In the genomic region with DNA sequence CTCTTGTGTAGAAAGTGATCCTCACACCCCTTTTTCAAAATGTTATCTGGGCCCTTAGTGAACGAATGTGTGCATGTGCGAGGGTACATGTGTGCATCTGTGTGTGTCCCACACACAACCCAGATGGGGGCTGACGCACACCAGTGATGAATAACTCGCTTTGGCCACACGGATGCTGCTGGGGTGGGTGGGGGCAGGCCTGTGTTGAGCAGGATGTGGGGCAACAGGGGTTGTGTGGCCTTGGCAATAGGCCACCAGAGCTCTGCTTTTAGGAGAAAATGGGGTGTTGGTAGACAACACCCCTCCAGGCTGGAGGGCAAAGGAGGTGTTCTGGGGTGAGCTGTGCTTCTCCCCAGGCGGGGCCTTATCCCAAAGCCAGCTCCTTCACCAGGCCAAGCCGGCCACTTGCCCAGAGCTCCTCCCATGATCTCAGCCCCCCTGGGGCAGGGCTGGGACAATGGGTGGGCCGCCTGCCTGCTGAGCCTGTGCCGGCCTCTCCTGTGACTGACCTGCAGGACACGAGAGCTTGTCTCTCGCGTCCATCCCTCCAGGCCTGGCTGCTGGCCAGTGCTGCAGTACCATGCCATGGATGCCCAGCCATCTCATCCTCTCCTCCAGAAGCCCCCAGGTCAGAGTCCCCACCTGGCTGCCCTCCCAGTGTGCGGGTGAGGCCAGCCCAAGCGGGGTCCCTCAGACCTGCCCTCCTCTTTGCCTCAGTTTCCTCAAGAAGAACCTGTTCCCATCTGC, we compare ENCODE assay signal across 8 cellular contexts. TPM values are rescaled to one million over a fixed set of nuclear protein-coding genes. Genes with fewer than 3 reads are reported as not detected.
A peak's percentile ranks its signal among the peaks of the same experiment; 100 is the strongest.
DNase-seq lines count a peak whose midpoint lies in the region; ATAC-seq, FAIRE-seq and TF ChIP-seq lines count a peak whose summit lies in the region.

No MANE protein-coding gene starts in this region.

- H3K9me2 ChIP-seq in HCT116 (ENCODE audit: insufficient read depth): no peaks in the 10 kb centered on the region

- H3K4me3 ChIP-seq in HCT116 (replicated peaks in 1 of 2; ENCODE audit: low read depth in 1 of 2, low read length in 2 of 2) (peak overlapping the region; percentile 85 to 92), iPS-11a (ENCODE audit: low read depth, low read length) (peak overlapping the region; percentile 57), kidney (ENCODE audit: low read length in 2 of 2) (peak overlapping the region in 1 of 2 donors; percentile 60)

- TF ChIP-seq CTCF in HCT116 (IDR thresholded peaks at IDR 0.05 in 2 of 3, conservative IDR thresholded peaks at IDR 0.05 in 1 of 3; ENCODE audit: borderline replicate concordance in 1 of 3, insufficient read depth in 1 of 3, low read depth in 2 of 3, low read length in 2 of 3) (no peak), kidney (IDR thresholded peaks at IDR 0.05; ENCODE audit: borderline replicate concordance, extremely low read depth, insufficient read depth) (no peak)

- H3K9me3 ChIP-seq in HCT116 (ENCODE audit: control insufficient read depth in 1 of 2, insufficient read depth in 1 of 2, low read depth in 1 of 2, low read length in 2 of 2) (no peaks in the 10 kb centered on the region), kidney (ENCODE audit: control insufficient read depth in 1 of 2, low read length in 2 of 2) (no peaks in the 10 kb centered on the region)

- H3K4me1 ChIP-seq in HCT116 (ENCODE audit: control insufficient read depth in 1 of 2, insufficient read depth in 2 of 2, low read length in 2 of 2) (peaks cover 8 to 53% of the 10 kb centered on the region in 2 experiments; a peak in 3 of 4 replicates), kidney (ENCODE audit: control insufficient read depth in 1 of 2, insufficient read depth in 1 of 2, low read depth in 1 of 2, low read length in 2 of 2) (peaks cover 0 to 19% of the 10 kb centered on the region in 2 donors)

- H3K4me2 ChIP-seq in HCT116 (ENCODE audit: low read length): peak overlapping the region; percentile 97

- CTCF ChIA-PET in HCT116 (lab: Charles Lee): interaction anchor here (1.2 to 1.9 kb wide), 2 partner anchors 17 to 23 kb away, joined by 3 to 6 read pairs; no protein-coding TSS in a partner anchor

- BruUV-seq in HCT116 (replicated peaks; lab: Mats Ljungman, UMichigan): no TSS peak

- no peak for ATAC-seq in HCT116
- peak; percentile 64 for ATAC-seq in stimulated activated naive CD8-positive, alpha-beta T cell treated with anti-CD3 and anti-CD28 coated beads, Interleukin-15, Interleukin-2, amounts not matched to agents 100 U/mL and 50 U/mL, for 24 hours
- no peak for ATAC-seq in GM18520 (IDR thresholded peaks at IDR 0.05; ENCODE audit: unreplicated experiment)

- H3K36me3 ChIP-seq in HCT116 (ENCODE audit: control insufficient read depth in 1 of 2, insufficient read depth in 2 of 2, low read length in 2 of 2): peaks cover 12 to 15% of the 10 kb centered on the region in 2 experiments; a peak in 3 of 4 replicates
- H3K36me3 ChIP-seq in kidney (ENCODE audit: control insufficient read depth in 1 of 2, insufficient read depth in 2 of 2, low read length in 2 of 2): peaks cover 0 to 4% of the 10 kb centered on the region in 2 donors

- peak overlapping the region; percentile 84 for H3K27ac ChIP-seq in HCT116 (ENCODE audit: low read depth, low read length)
- no peak overlapping the region for H3K27ac ChIP-seq in kidney (ENCODE audit: low read depth in 2 of 2, low read length in 2 of 2)

- intact Hi-C loops in HCT116 (cut with micrococcal nuclease) (no loop called here), kidney (cut with DNase I) (no loop called here)

- H3K79me2 ChIP-seq in HCT116 (ENCODE audit: insufficient read depth, low read length): peaks cover 39% of the 10 kb centered on the region

- H4K20me1 ChIP-seq in HCT116 (ENCODE audit: insufficient read depth): no peaks in the 10 kb centered on the region

- H2AFZ ChIP-seq in HCT116 (ENCODE audit: low read depth, low read length, poor library complexity, severe bottlenecking): no peak overlapping the region

- DNase-seq in HCT116 (ENCODE audit: low read depth, low spot score) (no peak), NCI-H1436 treated with DMSO at 0.1 percent for 48 hours (lab: John Stamatoyannopoulos, UW) (no peak), kidney (no peak)
- peak; percentile 60 for DNase-seq in activated gamma-delta T cell treated with anti-CD3 and anti-CD28 coated beads, Interleukin-2, amount 50 U/mL, for 16 hours (ENCODE audit: low read depth)
- DNase-seq in stimulated activated naive CD8-positive, alpha-beta T cell treated with anti-CD3 and anti-CD28 coated beads, Interleukin-15, Interleukin-2, amounts not matched to agents 100 U/mL and 50 U/mL, for 24 hours: peak; percentile 75
- no peak for DNase-seq in NK-92 treated with Interleukin-12 subunit alpha and Interleukin-12 subunit beta, amount 100 ng/mL, for 24 hours (lab: John Stamatoyannopoulos, UW)

- no peak for TF ChIP-seq POLR2A in HCT116 (IDR thresholded peaks at IDR 0.05; ENCODE audit: borderline replicate concordance, extremely low read depth, insufficient read depth, insufficient read length)

- POLR2A ChIA-PET in HCT116 (lab: Charles Lee): interaction anchor here (0.7 to 2.6 kb wide), 5 partner anchors 10 to 44 kb away, joined by 3 to 8 read pairs (median 4); no protein-coding TSS in a partner anchor

- H3K27me3 ChIP-seq in HCT116 (ENCODE audit: insufficient read depth, low read length): no peaks in the 10 kb centered on the region

- TF ChIP-seq RAD21 in HCT116 (IDR thresholded peaks at IDR 0.05; ENCODE audit: low read depth): no peak

- RAD21 ChIA-PET in HCT116 (lab: Charles Lee; ENCODE audit: low non-redundant PET in 1 of 2, low total read pairs in 2 of 2, uncharacterized antibody in 2 of 2, unreplicated experiment in 2 of 2): no interaction called here

- peak overlapping the region; percentile 89 for H3K9ac ChIP-seq in HCT116 (ENCODE audit: low read length)
- peak overlapping the region in 1 of 2 donors; percentile 41 for H3K9ac ChIP-seq in kidney (ENCODE audit: low read length in 2 of 2)

- FAIRE-seq in kidney (lab: Jason Lieb, UNC): no peak

TF ChIP-seq in HCT116, 20 proteins besides CTCF, POLR2A, EP300 and RAD21:
- no peak for TF ChIP-seq CBX3 (IDR thresholded peaks at IDR 0.05; ENCODE audit: low read depth)
- no peak for TF ChIP-seq ZNF274 (IDR thresholded peaks at IDR 0.05; ENCODE audit: low read depth, low read length)
- no peak for TF ChIP-seq ZFX (IDR thresholded peaks at IDR 0.05)
- TF ChIP-seq YY1 (IDR thresholded peaks at IDR 0.05; ENCODE audit: extremely low read depth, insufficient replicate concordance, low read depth, low read length): no peak
- TF ChIP-seq, protein P1, sequence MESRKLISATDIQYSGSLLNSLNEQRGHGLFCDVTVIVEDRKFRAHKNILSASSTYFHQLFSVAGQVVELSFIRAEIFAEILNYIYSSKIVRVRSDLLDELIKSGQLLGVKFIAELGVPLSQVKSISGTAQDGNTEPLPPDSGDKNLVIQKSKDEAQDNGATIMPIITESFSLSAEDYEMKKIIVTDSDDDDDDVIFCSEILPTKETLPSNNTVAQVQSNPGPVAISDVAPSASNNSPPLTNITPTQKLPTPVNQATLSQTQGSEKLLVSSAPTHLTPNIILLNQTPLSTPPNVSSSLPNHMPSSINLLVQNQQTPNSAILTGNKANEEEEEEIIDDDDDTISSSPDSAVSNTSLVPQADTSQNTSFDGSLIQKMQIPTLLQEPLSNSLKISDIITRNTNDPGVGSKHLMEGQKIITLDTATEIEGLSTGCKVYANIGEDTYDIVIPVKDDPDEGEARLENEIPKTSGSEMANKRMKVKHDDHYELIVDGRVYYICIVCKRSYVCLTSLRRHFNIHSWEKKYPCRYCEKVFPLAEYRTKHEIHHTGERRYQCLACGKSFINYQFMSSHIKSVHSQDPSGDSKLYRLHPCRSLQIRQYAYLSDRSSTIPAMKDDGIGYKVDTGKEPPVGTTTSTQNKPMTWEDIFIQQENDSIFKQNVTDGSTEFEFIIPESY (IDR thresholded peaks at IDR 0.05; ENCODE audit: extremely low read depth, insufficient replicate concordance, low read length): no peak
- no peak for TF ChIP-seq FOSL1 (IDR thresholded peaks at IDR 0.05; ENCODE audit: low read depth)
- TF ChIP-seq JUND (IDR thresholded peaks at IDR 0.05): no peak
- TF ChIP-seq, protein P2, sequence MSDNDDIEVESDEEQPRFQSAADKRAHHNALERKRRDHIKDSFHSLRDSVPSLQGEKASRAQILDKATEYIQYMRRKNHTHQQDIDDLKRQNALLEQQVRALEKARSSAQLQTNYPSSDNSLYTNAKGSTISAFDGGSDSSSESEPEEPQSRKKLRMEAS (IDR thresholded peaks at IDR 0.05): no peak
- no peak for TF ChIP-seq SP1 (IDR thresholded peaks at IDR 0.05; ENCODE audit: low read depth)
- no peak for TF ChIP-seq EGR1 (IDR thresholded peaks at IDR 0.05; ENCODE audit: low read depth)
- TF ChIP-seq, protein P3, sequence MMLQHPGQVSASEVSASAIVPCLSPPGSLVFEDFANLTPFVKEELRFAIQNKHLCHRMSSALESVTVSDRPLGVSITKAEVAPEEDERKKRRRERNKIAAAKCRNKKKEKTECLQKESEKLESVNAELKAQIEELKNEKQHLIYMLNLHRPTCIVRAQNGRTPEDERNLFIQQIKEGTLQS (IDR thresholded peaks at IDR 0.05): no peak
- TF ChIP-seq CEBPB (IDR thresholded peaks at IDR 0.05; ENCODE audit: low read depth): no peak
- no peak for TF ChIP-seq POLR2AphosphoS5 (IDR thresholded peaks at IDR 0.05; ENCODE audit: low read depth, low read length)
- TF ChIP-seq TCF7L2 (IDR thresholded peaks at IDR 0.05; ENCODE audit: borderline replicate concordance, extremely low read depth, insufficient read depth, insufficient read length): no peak
- TF ChIP-seq SIN3A (IDR thresholded peaks at IDR 0.05; ENCODE audit: low read depth): no peak

RNA-seq across cellular contexts. Expression of a gene that starts 1.7 kb away (rescaled TPM):
- total RNA-seq in HCT116 (2021; ENCODE audit: unreplicated experiment): 144 TPM
- polyA plus RNA-seq in HCT116 (2012): 110 and 117 TPM in 2 replicates
- total RNA-seq in kidney: 64.2 TPM
- 56.5 TPM for polyA plus RNA-seq in kidney (ENCODE audit: insufficient read depth, low read depth, low replicate concordance)

RNA-seq across cellular contexts. Expression of a gene that starts 25.2 kb away (rescaled TPM):
- total RNA-seq in HCT116 (2021; ENCODE audit: unreplicated experiment): 39.9 TPM
- polyA plus RNA-seq in HCT116 (2012): 28.9 and 29.4 TPM in 2 replicates
- total RNA-seq in kidney: 5.5 TPM
- 1.6 TPM for polyA plus RNA-seq in kidney (ENCODE audit: insufficient read depth, low read depth, low replicate concordance)

RNA-seq across cellular contexts. Expression of a gene that starts 25.6 kb away (rescaled TPM):
- total RNA-seq in HCT116 (2021; ENCODE audit: unreplicated experiment) (153 TPM), kidney (89.7 TPM)
- polyA plus RNA-seq in HCT116 (2012): 152 and 163 TPM in 2 replicates
- 46.4 TPM for polyA plus RNA-seq in kidney (ENCODE audit: insufficient read depth, low read depth, low replicate concordance)

RNA-seq across cellular contexts. Expression of a gene that starts 37.8 kb away (rescaled TPM):
- total RNA-seq in HCT116 (2021; ENCODE audit: unreplicated experiment) (8.0 TPM), kidney (18.6 TPM)
- polyA plus RNA-seq in HCT116 (2012): 3.3 and 3.7 TPM in 2 replicates
- polyA plus RNA-seq in kidney (ENCODE audit: insufficient read depth, low read depth, low replicate concordance): 1.9 TPM

RNA-seq across cellular contexts. Expression of a gene that starts 45.0 kb away (rescaled TPM):
- total RNA-seq in HCT116 (2021; ENCODE audit: unreplicated experiment) (141 TPM), kidney (86.7 TPM)
- 267 and 489 TPM in 2 replicates for polyA plus RNA-seq in HCT116 (2012)
- 97.3 TPM for polyA plus RNA-seq in kidney (ENCODE audit: insufficient read depth, low read depth, low replicate concordance)

Comparison
In these comparisons a context has a peak if more than half of its experiments do, and no peak if none do; other contexts are left out.
1. DNase-seq: peak in activated gamma-delta T cell treated with anti-CD3 and anti-CD28 coated beads, Interleukin-2, amount 50 U/mL, for 16 hours (single experiment) and stimulated activated naive CD8-positive, alpha-beta T cell treated with anti-CD3 and anti-CD28 coated beads, Interleukin-15, Interleukin-2, amounts not matched to agents 100 U/mL and 50 U/mL, for 24 hours (single experiment); none in HCT116 (single experiment), NCI-H1436 treated with DMSO at 0.1 percent for 48 hours (single experiment), NK-92 treated with Interleukin-12 subunit alpha and Interleukin-12 subunit beta, amount 100 ng/mL, for 24 hours (single experiment) and kidney (single experiment).